In the genomic region with DNA sequence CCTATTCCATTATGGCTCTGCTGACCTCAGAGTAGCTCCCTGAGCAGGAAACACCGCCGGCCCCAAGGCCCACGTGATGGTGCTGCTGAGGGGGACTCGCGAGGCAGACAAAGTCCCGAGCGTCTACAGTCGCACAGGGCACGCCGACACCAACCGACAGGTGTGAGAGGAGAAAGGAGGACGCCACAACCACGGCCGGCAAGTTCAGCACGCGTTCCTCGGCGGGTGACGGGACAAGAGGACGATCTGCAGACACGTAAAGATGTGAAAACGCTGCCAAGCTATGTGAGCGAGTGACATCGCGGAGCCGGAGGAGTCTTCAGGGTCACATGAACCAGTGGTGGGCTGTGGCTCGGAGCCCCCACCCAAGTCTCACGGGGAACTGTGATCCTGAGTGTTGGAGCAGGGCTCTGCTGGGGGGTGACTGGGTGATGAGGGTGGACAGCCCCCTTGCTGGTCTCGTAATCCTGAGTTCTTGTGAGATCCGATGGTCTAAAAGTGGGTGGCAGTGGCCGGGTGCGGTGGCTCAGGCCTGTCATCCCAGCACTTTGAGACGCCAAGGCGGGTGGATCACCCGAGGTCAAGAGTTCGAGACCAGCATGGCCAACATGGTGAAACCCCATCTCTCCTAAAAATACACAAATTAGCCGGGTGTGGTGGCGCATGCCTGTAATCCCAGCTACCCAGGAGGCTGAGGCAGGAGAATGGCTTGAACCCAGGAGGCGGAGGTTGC, we compare ENCODE assay signal across 21 cellular contexts.
"Had no signal": no experiment of that assay in that cellular context is flagged by ENCODE, and none has a peak within 500 bp of the region (broad histone marks: within the 10 kb centered on the region; RNA-seq: fewer than 3 reads in every experiment).

No MANE protein-coding gene starts in this region.

- H3K27me3 Mint-ChIP-seq: activated CD8-positive, alpha-beta T cell treated with anti-CD3 and anti-CD28 coated beads for 36 hours; brain; dendritic cell treated with granulocyte-macrophage colony-stimulating factor and Interleukin-4, amounts not matched to agents 40 ng/mL and 50 ng/mL, for 4 days; memory B cell; naive thymus-derived CD4-positive, alpha-beta T cell; T-cell had no signal

- ATAC-seq: activated CD8-positive, alpha-beta T cell treated with anti-CD3 and anti-CD28 coated beads for 36 hours; activated naive CD4-positive, alpha-beta T cell treated with anti-CD3 and anti-CD28 coated beads, Interleukin-2, amount 50 U/mL, for 72 hours; foreskin keratinocyte; mucosa of descending colon; naive thymus-derived CD4-positive, alpha-beta T cell; sciatic nerve; T-cell had no signal

- H3K36me3 ChIP-seq: prostate gland had no signal

- H3K9me3 Mint-ChIP-seq: memory B cell had no signal

- H3K9me3 ChIP-seq: mucosa of descending colon, prostate gland, thoracic aorta had no signal

- H3K4me3 Mint-ChIP-seq: activated CD8-positive, alpha-beta T cell treated with anti-CD3 and anti-CD28 coated beads for 36 hours; brain; dendritic cell treated with granulocyte-macrophage colony-stimulating factor and Interleukin-4, amounts not matched to agents 40 ng/mL and 50 ng/mL, for 4 days; memory B cell; T-cell had no signal

- H3K4me1 ChIP-seq: foreskin keratinocyte, prostate gland had no signal

- H3K27me3 ChIP-seq: foreskin keratinocyte had no signal

- DNase-seq: activated CD4-positive, alpha-beta T cell treated with anti-CD3 and anti-CD28 coated beads for 4 hours; activated CD8-positive, alpha-beta T cell treated with anti-CD3 and anti-CD28 coated beads for 36 hours; activated gamma-delta T cell; activated T-cell treated with anti-CD3 and anti-CD28 coated beads, Interleukin-2, amount 50 U/mL, for 48 hours; amygdala; effector memory CD4-positive, alpha-beta T cell; foreskin keratinocyte; naive thymus-derived CD4-positive, alpha-beta T cell; nucleus accumbens; stimulated activated CD4-positive, alpha-beta T cell treated with anti-CD3 and anti-CD28 coated beads, Interleukin-1b, Interleukin-23, amount 100 ng/mL, for 48 hours; T-cell; T1000 had no signal

- H3K4me3 ChIP-seq: mucosa of descending colon, prostate gland, SK-N-MC, thoracic aorta had no signal

- H3K27ac ChIP-seq: foreskin keratinocyte, prostate gland, SK-N-MC, thoracic aorta had no signal
